In genomic region chr11:108697872-108698473, GRCh38 we compare ENCODE assay signal across 8 cellular contexts. TPM values are rescaled to one million over a fixed set of nuclear protein-coding genes. Genes with fewer than 3 reads are reported as not detected.
DNase-seq lines count a peak whose midpoint lies in the region; ATAC-seq and TF ChIP-seq lines count a peak whose summit lies in the region.

No MANE protein-coding gene starts in this region.

- H3K27ac ChIP-seq in SK-N-SH (ENCODE audit: low read depth in 2 of 2, low read length in 1 of 2): no peak overlapping the region

- WGBS in SK-N-SH (ENCODE audit: low lambda C conversion rate): 83% methylated on average over 3 of the region's 3 CpGs

- TF ChIP-seq RAD21 in SK-N-SH (IDR thresholded peaks at IDR 0.05; ENCODE audit: low read length): peak; percentile 95

- DNase-seq in AG04449 (ENCODE audit: low read depth, low spot score) (no peak), MV-4-11 (lab: John Stamatoyannopoulos, UW) (peak; percentile 83), SK-N-SH (peak; percentile 59), cerebellar cortex (ENCODE audit: low spot score) (peak; percentile 79), left colon (peak in 1 of 2 donors; percentile 38)
- DNase-seq in stimulated activated CD8-positive, alpha-beta memory T cell treated with anti-CD3 and anti-CD28 coated beads, Interleukin-4, amount 100 ng/mL, for 48 hours: peak; percentile 33

- TF ChIP-seq CTCF in AG04449 (IDR thresholded peaks at IDR 0.05; ENCODE audit: insufficient read depth, low read length, missing control alignments) (peak; percentile 88), GM12874 (IDR thresholded peaks at IDR 0.05; ENCODE audit: insufficient read depth, low read depth, low read length) (peak; percentile 90), SK-N-SH (IDR thresholded peaks at IDR 0.05) (peak; percentile 99)

- H3K4me3 ChIP-seq in AG04449 (ENCODE audit: low read depth, low read length) (no peak overlapping the region), SK-N-SH (ENCODE audit: low read depth in 2 of 2, low read length in 1 of 2) (peak overlapping the region in 1 of 2 experiments; percentile 20; a peak in 1 of 4 replicates)

- POLR2A ChIA-PET in AG04449 (lab: Yijun Ruan, JAX): no interaction called here
- POLR2A ChIA-PET in SK-N-SH (lab: Yijun Ruan, JAX): no interaction called here

- H3K9ac ChIP-seq in SK-N-SH: no peak overlapping the region

- peak overlapping the region; percentile 61; the same call in 1 of the 2 replicates for H2AFZ ChIP-seq in SK-N-SH (ENCODE audit: low read depth)

- no peaks in the 10 kb centered on the region for H3K27me3 ChIP-seq in SK-N-SH (ENCODE audit: insufficient read depth)

- H3K9me2 ChIP-seq in SK-N-SH: no peaks in the 10 kb centered on the region

- ATAC-seq in HG02588 (IDR thresholded peaks at IDR 0.05; ENCODE audit: unreplicated experiment): peak; percentile 70
- peak; percentile 86 for ATAC-seq in left colon

- CTCF ChIA-PET in AG04449 (lab: Yijun Ruan, JAX) (interaction anchor here (0.5 to 3.3 kb wide), 50 partner anchors 8 to 1247 kb away, joined by 3 to 35 read pairs (median 4); no protein-coding TSS in a partner anchor), SK-N-SH (lab: Yijun Ruan, JAX) (interaction anchor here (0.5 to 2.3 kb wide), 44 partner anchors 8 to 1503 kb away, joined by 3 to 18 read pairs (median 4); no protein-coding TSS in a partner anchor)

- H3K9me3 ChIP-seq in SK-N-SH: no peaks in the 10 kb centered on the region

- H3K79me2 ChIP-seq in SK-N-SH (ENCODE audit: insufficient read depth): no peaks in the 10 kb centered on the region

- no peak overlapping the region for H3K4me2 ChIP-seq in SK-N-SH

- intact Hi-C loops in left colon (cut with DNase I, micrococcal nuclease): no loop called here

- H3K4me1 ChIP-seq in SK-N-SH (ENCODE audit: control insufficient read depth in 1 of 2, insufficient read depth in 2 of 2, low read depth in 1 of 2, low read length in 1 of 2): peaks cover 0 to 7% of the 10 kb centered on the region in 2 experiments; a peak in 1 of 4 replicates

- peaks cover 35 to 37% of the 10 kb centered on the region in 2 experiments for H3K36me3 ChIP-seq in SK-N-SH (replicated peaks in 1 of 2; ENCODE audit: control insufficient read depth in 1 of 2, insufficient read depth in 2 of 2, low read length in 1 of 2)

- H3F3A ChIP-seq in SK-N-SH (replicated peaks; ENCODE audit: insufficient read depth): peaks cover 4% of the 10 kb centered on the region

- no peaks in the 10 kb centered on the region for H4K20me1 ChIP-seq in SK-N-SH (ENCODE audit: insufficient read depth)

- 0 out of 4 replicates have a peak, but pooled peaks of 1 of the 2 experiments have one; percentile 18 for TF ChIP-seq EP300 in SK-N-SH (IDR thresholded peaks at IDR 0.05; ENCODE audit: borderline replicate concordance in 1 of 2, low read depth in 1 of 2, low read length in 1 of 2)

TF ChIP-seq in SK-N-SH, 30 proteins besides CTCF, POLR2A, EP300 and RAD21:
- TF ChIP-seq SMC3 (IDR thresholded peaks at IDR 0.05; ENCODE audit: low read depth, low read length) (peak; percentile 95), RFX5 (IDR thresholded peaks at IDR 0.05; ENCODE audit: low read length) (no peak), FOXM1 (IDR thresholded peaks at IDR 0.05; ENCODE audit: low read depth) (no peak), YY1 (IDR thresholded peaks at IDR 0.05; ENCODE audit: low read depth) (peak; percentile 71; the same call in 1 of the 2 replicates)

RNA-seq across cellular contexts. Expression of gene DDX10, which starts 33.1 kb away (rescaled TPM):
- 35.8 and 42.7 TPM in 2 replicates for polyA plus RNA-seq in SK-N-SH (2012; rRNA removed)
- polyA plus RNA-seq in SK-N-SH (2012; cell fraction: cytosol; rRNA removed): 40.8 and 52.9 TPM in 2 replicates
- 32.8 and 39.3 TPM in 2 replicates for polyA plus RNA-seq in SK-N-SH (2012; cell fraction: nucleus; rRNA removed)
- total RNA-seq in left colon: 10 to 100 TPM; 15.7 to 17.1 TPM
